In the genomic region with DNA sequence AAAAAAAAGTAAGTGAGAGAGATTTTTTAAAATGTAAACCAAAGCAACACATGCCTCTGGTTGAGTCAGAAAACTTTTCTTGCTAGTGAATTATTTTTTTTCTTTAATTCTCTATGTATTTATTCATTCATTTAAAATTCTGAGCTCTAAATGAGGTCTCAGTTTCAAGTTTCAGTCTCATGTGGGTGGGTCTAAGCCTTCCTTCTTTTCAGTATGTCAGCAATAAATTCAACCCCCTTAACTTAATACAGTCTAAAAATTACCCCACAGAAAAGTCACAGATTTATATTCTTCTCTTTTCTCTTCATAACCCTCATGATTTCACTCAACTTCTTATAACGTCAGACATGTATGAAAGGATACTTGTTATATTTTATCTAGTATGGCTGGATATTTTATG, we compare ENCODE assay signal across 1 cellular context.
TF ChIP-seq lines count a peak whose summit lies in the region.

No MANE protein-coding gene starts in this region.

TF ChIP-seq in SK-N-SH treated with all-trans-retinoic acid at 6 μM for 48 hours, 23 proteins besides CTCF, POLR2A, EP300 and RAD21 (continued from another document):
- TF ChIP-seq, protein P1, sequence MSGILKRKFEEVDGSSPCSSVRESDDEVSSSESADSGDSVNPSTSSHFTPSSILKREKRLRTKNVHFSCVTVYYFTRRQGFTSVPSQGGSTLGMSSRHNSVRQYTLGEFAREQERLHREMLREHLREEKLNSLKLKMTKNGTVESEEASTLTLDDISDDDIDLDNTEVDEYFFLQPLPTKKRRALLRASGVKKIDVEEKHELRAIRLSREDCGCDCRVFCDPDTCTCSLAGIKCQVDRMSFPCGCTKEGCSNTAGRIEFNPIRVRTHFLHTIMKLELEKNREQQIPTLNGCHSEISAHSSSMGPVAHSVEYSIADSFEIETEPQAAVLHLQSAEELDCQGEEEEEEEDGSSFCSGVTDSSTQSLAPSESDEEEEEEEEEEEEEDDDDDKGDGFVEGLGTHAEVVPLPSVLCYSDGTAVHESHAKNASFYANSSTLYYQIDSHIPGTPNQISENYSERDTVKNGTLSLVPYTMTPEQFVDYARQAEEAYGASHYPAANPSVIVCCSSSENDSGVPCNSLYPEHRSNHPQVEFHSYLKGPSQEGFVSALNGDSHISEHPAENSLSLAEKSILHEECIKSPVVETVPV (CRISPR knock-in tag; IDR thresholded peaks at IDR 0.05): no peak
- TF ChIP-seq ESRRG (CRISPR knock-in tag; IDR thresholded peaks at IDR 0.05) (no peak), ZNF70 (CRISPR knock-in tag; IDR thresholded peaks at IDR 0.05) (no peak), TOX (CRISPR knock-in tag; IDR thresholded peaks at IDR 0.05; ENCODE audit: borderline replicate concordance) (no peak), RARB (CRISPR knock-in tag; IDR thresholded peaks at IDR 0.05) (no peak), PPARA (CRISPR knock-in tag; IDR thresholded peaks at IDR 0.05; ENCODE audit: borderline replicate concordance) (no peak), GLIS3 (CRISPR knock-in tag; IDR thresholded peaks at IDR 0.05) (no peak), ZC3H10 (CRISPR knock-in tag; IDR thresholded peaks at IDR 0.05) (no peak), ZFP3 (CRISPR knock-in tag; IDR thresholded peaks at IDR 0.05) (no peak), TCF4 (CRISPR knock-in tag; IDR thresholded peaks at IDR 0.05; ENCODE audit: borderline replicate concordance) (no peak), BACH2 (CRISPR knock-in tag; IDR thresholded peaks at IDR 0.05; ENCODE audit: borderline replicate concordance) (no peak), CSDC2 (CRISPR knock-in tag; IDR thresholded peaks at IDR 0.05) (no peak), ARNTL (CRISPR knock-in tag; IDR thresholded peaks at IDR 0.05; ENCODE audit: borderline replicate concordance, low read depth) (no peak), SNAI2 (CRISPR knock-in tag; IDR thresholded peaks at IDR 0.05) (no peak)
- TF ChIP-seq, protein P2, sequence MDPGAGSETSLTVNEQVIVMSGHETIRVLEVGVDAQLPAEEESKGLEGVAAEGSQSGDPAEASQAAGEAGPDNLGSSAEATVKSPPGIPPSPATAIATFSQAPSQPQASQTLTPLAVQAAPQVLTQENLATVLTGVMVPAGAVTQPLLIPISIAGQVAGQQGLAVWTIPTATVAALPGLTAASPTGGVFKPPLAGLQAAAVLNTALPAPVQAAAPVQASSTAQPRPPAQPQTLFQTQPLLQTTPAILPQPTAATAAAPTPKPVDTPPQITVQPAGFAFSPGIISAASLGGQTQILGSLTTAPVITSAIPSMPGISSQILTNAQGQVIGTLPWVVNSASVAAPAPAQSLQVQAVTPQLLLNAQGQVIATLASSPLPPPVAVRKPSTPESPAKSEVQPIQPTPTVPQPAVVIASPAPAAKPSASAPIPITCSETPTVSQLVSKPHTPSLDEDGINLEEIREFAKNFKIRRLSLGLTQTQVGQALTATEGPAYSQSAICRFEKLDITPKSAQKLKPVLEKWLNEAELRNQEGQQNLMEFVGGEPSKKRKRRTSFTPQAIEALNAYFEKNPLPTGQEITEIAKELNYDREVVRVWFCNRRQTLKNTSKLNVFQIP (CRISPR knock-in tag; IDR thresholded peaks at IDR 0.05; ENCODE audit: borderline replicate concordance, low read depth): no peak
- TF ChIP-seq, protein P3, sequence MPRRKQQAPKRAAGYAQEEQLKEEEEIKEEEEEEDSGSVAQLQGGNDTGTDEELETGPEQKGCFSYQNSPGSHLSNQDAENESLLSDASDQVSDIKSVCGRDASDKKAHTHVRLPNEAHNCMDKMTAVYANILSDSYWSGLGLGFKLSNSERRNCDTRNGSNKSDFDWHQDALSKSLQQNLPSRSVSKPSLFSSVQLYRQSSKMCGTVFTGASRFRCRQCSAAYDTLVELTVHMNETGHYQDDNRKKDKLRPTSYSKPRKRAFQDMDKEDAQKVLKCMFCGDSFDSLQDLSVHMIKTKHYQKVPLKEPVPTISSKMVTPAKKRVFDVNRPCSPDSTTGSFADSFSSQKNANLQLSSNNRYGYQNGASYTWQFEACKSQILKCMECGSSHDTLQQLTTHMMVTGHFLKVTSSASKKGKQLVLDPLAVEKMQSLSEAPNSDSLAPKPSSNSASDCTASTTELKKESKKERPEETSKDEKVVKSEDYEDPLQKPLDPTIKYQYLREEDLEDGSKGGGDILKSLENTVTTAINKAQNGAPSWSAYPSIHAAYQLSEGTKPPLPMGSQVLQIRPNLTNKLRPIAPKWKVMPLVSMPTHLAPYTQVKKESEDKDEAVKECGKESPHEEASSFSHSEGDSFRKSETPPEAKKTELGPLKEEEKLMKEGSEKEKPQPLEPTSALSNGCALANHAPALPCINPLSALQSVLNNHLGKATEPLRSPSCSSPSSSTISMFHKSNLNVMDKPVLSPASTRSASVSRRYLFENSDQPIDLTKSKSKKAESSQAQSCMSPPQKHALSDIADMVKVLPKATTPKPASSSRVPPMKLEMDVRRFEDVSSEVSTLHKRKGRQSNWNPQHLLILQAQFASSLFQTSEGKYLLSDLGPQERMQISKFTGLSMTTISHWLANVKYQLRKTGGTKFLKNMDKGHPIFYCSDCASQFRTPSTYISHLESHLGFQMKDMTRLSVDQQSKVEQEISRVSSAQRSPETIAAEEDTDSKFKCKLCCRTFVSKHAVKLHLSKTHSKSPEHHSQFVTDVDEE (CRISPR knock-in tag; IDR thresholded peaks at IDR 0.05): no peak
